In genomic region chr5:68352166-68352565, GRCh38 we compare ENCODE assay signal across 17 cellular contexts.
DNase-seq lines count a peak whose midpoint lies in the region; ATAC-seq, FAIRE-seq and TF ChIP-seq lines count a peak whose summit lies in the region.
"Had no signal": no experiment of that assay in that cellular context is flagged by ENCODE, and none has a peak within 500 bp of the region (broad histone marks: within the 10 kb centered on the region; RNA-seq: fewer than 3 reads in every experiment).

No MANE protein-coding gene starts in this region.

- peak; percentile 29 for DNase-seq in amniotic epithelial cell (ENCODE audit: low read depth)
- DNase-seq in endodermal cell: no peak
- no peak for DNase-seq in GM19239 (ENCODE audit: insufficient read length, low spot score)
- DNase-seq in stimulated activated naive CD8-positive, alpha-beta T cell treated with anti-CD3 and anti-CD28 coated beads, Interleukin-15, Interleukin-2, amounts not matched to agents 100 U/mL and 50 U/mL, for 24 hours: no peak
- DNase-seq: C1 segment of cervical spinal cord; Calu3; CD4-positive, alpha-beta memory T cell; COR-L47; DMS153; DND-41; H7; HCEC 1CT had no signal

- WGBS in endodermal cell (ENCODE audit: insufficient coverage in 1 of 2, insufficient read length in 1 of 2), 2 experiments: 95 to 100% methylated on average over 1 to 2 of the region's 3 CpGs

- no peak overlapping the region for H3K4me3 ChIP-seq in endodermal cell (ENCODE audit: low read length)

- no peak for ATAC-seq in GM18519 (IDR thresholded peaks at IDR 0.05; ENCODE audit: low FRiP score, unreplicated experiment)
- no peak for ATAC-seq in stimulated activated naive CD8-positive, alpha-beta T cell treated with anti-CD3 and anti-CD28 coated beads, Interleukin-15, Interleukin-2, amounts not matched to agents 100 U/mL and 50 U/mL, for 24 hours

- H3K9me3 Mint-ChIP-seq in endodermal cell (peaks cover 15% of the 10 kb centered on the region), nephron (peaks cover 4% of the 10 kb centered on the region)

- H3K27me3 ChIP-seq in endodermal cell (ENCODE audit: control insufficient read depth, insufficient read depth, low read length, poor library complexity, severe bottlenecking): no peaks in the 10 kb centered on the region

- H3K27me3 Mint-ChIP-seq in endodermal cell (ENCODE audit: insufficient read depth) (no peaks in the 10 kb centered on the region), nephron (ENCODE audit: low read depth) (no peaks in the 10 kb centered on the region)
- H3K27me3 Mint-ChIP-seq: CD4-positive, alpha-beta memory T cell had no signal

- H3K27ac ChIP-seq in endodermal cell (ENCODE audit: low read depth, low read length): no peak overlapping the region

- no peaks in the 10 kb centered on the region for H3K36me3 Mint-ChIP-seq in endodermal cell (ENCODE audit: low read depth)
- H3K36me3 Mint-ChIP-seq in nephron (ENCODE audit: low read depth): no peaks in the 10 kb centered on the region
- H3K36me3 Mint-ChIP-seq: CD4-positive, alpha-beta memory T cell had no signal

- no peak for FAIRE-seq in GM19239 (lab: Jason Lieb, UNC)
- FAIRE-seq: G401.6, GM12892, H1 had no signal

- H3K4me1 ChIP-seq in endodermal cell (ENCODE audit: control insufficient read depth, insufficient read depth, low read length): peaks cover 12% of the 10 kb centered on the region

- TF ChIP-seq CTCF in endodermal cell (conservative IDR thresholded peaks at IDR 0.05) (no peak), nephron (IDR thresholded peaks at IDR 0.05; ENCODE audit: unreplicated experiment in 3 of 3) (no peak)

- H3K9ac ChIP-seq in endodermal cell (ENCODE audit: extremely low read depth, low read length, poor library complexity, severe bottlenecking): peak overlapping the region; percentile 17

- H3K36me3 ChIP-seq in endodermal cell (ENCODE audit: control insufficient read depth, insufficient read depth, low read length): no peaks in the 10 kb centered on the region

- H3K4me3 Mint-ChIP-seq in endodermal cell: no peak overlapping the region
- no peak overlapping the region for H3K4me3 Mint-ChIP-seq in nephron
- H3K4me3 Mint-ChIP-seq: CD4-positive, alpha-beta memory T cell had no signal

- H3K9me3 ChIP-seq in endodermal cell (ENCODE audit: control insufficient read depth, low read length): peaks cover 11% of the 10 kb centered on the region

- H3K4me1 Mint-ChIP-seq in endodermal cell: peaks cover 45% of the 10 kb centered on the region
- H3K4me1 Mint-ChIP-seq in nephron: peaks cover 31% of the 10 kb centered on the region

- no peak overlapping the region for H3K27ac Mint-ChIP-seq in endodermal cell
- H3K27ac Mint-ChIP-seq in nephron: peak overlapping the region; percentile 71 to 88 (median 84)
- H3K27ac Mint-ChIP-seq: CD4-positive, alpha-beta memory T cell had no signal
